1 cellular context compared by ENCODE assay signal in genomic region chr20:47029845-47030244, GRCh38.
TF ChIP-seq lines count a peak whose summit lies in the region.

No MANE protein-coding gene starts in this region.

TF ChIP-seq in liver, 16 proteins besides CTCF, POLR2A, EP300 and RAD21 (continued from another document):
- TF ChIP-seq RXRA (IDR thresholded peaks at IDR 0.05) (peak in 1 of 2 donors; percentile 91), MAX (IDR thresholded peaks at IDR 0.05) (peak; percentile 60), GABPA (IDR thresholded peaks at IDR 0.05 in 1 of 2, conservative IDR thresholded peaks at IDR 0.05 in 1 of 2) (peak in 1 of 2 donors; percentile 18), HNF4A (conservative IDR thresholded peaks at IDR 0.05) (peak; percentile 46 to 82), HNF4G (IDR thresholded peaks at IDR 0.05) (no peak), TAF1 (conservative IDR thresholded peaks at IDR 0.05) (no peak), EGR1 (IDR thresholded peaks at IDR 0.05; ENCODE audit: low read depth in 2 of 2) (peak in 1 of 2 donors; percentile 29), NR2F2 (IDR thresholded peaks at IDR 0.05) (no peak), ZBTB33 (IDR thresholded peaks at IDR 0.05) (peak; percentile 57), JUND (IDR thresholded peaks at IDR 0.05) (peak in 1 of 2 donors; percentile 67), YY1 (IDR thresholded peaks at IDR 0.05) (peak; percentile 73)
